Comparison of ENCODE assay signal across 13 cellular contexts in the genomic region with DNA sequence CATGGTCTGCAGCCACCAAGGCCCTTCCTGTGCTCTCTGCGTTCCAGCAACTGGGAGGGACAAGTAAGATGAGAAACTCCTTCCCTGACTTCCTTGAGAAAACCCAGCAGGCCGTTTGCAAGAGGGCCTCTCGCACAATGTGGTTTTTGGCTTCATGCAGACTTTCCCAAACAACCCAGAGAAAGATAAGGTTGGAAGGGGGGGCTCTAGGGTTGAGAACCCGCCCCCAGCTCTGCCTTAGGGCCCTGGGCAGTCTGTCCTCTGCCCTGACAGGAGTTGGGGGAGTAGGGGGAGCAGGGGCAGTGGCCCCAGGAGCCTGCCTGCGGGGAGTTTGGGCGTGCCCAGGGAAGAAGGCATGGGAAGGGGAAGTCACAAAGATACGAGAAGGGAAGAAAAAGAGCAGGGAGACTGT.
DNase-seq lines count a peak whose midpoint lies in the region; ATAC-seq and TF ChIP-seq lines count a peak whose summit lies in the region.
"Had no signal": no experiment of that assay in that cellular context is flagged by ENCODE, and none has a peak within 500 bp of the region (broad histone marks: within the 10 kb centered on the region; RNA-seq: fewer than 3 reads in every experiment).

No MANE protein-coding gene starts in this region.

- TF ChIP-seq CTCF in fibroblast of villous mesenchyme (IDR thresholded peaks at IDR 0.05; ENCODE audit: insufficient read depth, low read depth, low read length) (no peak), nephron progenitor cell (IDR thresholded peaks at IDR 0.05) (no peak), uterus (IDR thresholded peaks at IDR 0.05) (no peak)

- H3K36me3 ChIP-seq in uterus: no peaks in the 10 kb centered on the region

- H3K27ac ChIP-seq in uterus: peak overlapping the region; percentile 53 to 63

- H3K9me3 ChIP-seq in uterus: no peaks in the 10 kb centered on the region
- H3K9me3 ChIP-seq: A549 had no signal

- H3K4me1 Mint-ChIP-seq in activated CD4-positive, alpha-beta T cell treated with anti-CD3 and anti-CD28 coated beads, Interleukin-2, amount 10 ng/mL, durations not matched to agents 24 days and 14 days: peaks cover 42% of the 10 kb centered on the region
- H3K4me1 Mint-ChIP-seq in nephron progenitor cell: peaks cover 85% of the 10 kb centered on the region

- in situ Hi-C loops in KBM-7 (cut with MboI; ENCODE audit: low pct_unique_long_range_greater_than_20kb, low sequenced_read_pairs): no loop called here

- H3K4me3 Mint-ChIP-seq in activated CD4-positive, alpha-beta T cell treated with anti-CD3 and anti-CD28 coated beads, Interleukin-2, amount 10 ng/mL, durations not matched to agents 24 days and 14 days: no peak overlapping the region
- H3K4me3 Mint-ChIP-seq in nephron progenitor cell: no peak overlapping the region
- H3K4me3 Mint-ChIP-seq: stimulated activated memory B cell treated with anti-CD40 and anti-IgM and Interleukin-4, amounts not matched to agents 10 μg/mL and 1 μg/mL and 100 μg/mL, for 72 hours had no signal

- no peak for TF ChIP-seq POLR2A in uterus (IDR thresholded peaks at IDR 0.05)

- peak overlapping the region; percentile 17 for H3K27ac Mint-ChIP-seq in activated CD4-positive, alpha-beta T cell treated with anti-CD3 and anti-CD28 coated beads, Interleukin-2, amount 10 ng/mL, durations not matched to agents 24 days and 14 days
- peak overlapping the region; percentile 93 for H3K27ac Mint-ChIP-seq in nephron progenitor cell
- H3K27ac Mint-ChIP-seq: stimulated activated memory B cell treated with anti-CD40 and anti-IgM and Interleukin-4, amounts not matched to agents 10 μg/mL and 1 μg/mL and 100 μg/mL, for 72 hours had no signal

- H3K9me3 Mint-ChIP-seq in activated CD4-positive, alpha-beta T cell treated with anti-CD3 and anti-CD28 coated beads, Interleukin-2, amount 10 ng/mL, durations not matched to agents 24 days and 14 days: peaks cover 6% of the 10 kb centered on the region
- no peaks in the 10 kb centered on the region for H3K9me3 Mint-ChIP-seq in nephron progenitor cell

- H3K27me3 Mint-ChIP-seq in activated CD4-positive, alpha-beta T cell treated with anti-CD3 and anti-CD28 coated beads, Interleukin-2, amount 10 ng/mL, durations not matched to agents 24 days and 14 days: peaks cover 3% of the 10 kb centered on the region
- H3K27me3 Mint-ChIP-seq in nephron progenitor cell (ENCODE audit: low read depth, poor library complexity): peaks cover 3% of the 10 kb centered on the region
- H3K27me3 Mint-ChIP-seq: stimulated activated memory B cell treated with anti-CD40 and anti-IgM and Interleukin-4, amounts not matched to agents 10 μg/mL and 1 μg/mL and 100 μg/mL, for 72 hours had no signal

- no peak for ATAC-seq in GM21367 (IDR thresholded peaks at IDR 0.05; ENCODE audit: unreplicated experiment)
- ATAC-seq: A549; stimulated activated memory B cell treated with anti-CD40 and anti-IgM and Interleukin-4, amounts not matched to agents 10 μg/mL and 1 μg/mL and 100 μg/mL, for 72 hours had no signal

- no peak for DNase-seq in activated CD4-positive, alpha-beta T cell treated with anti-CD3 and anti-CD28 coated beads, Interleukin-2, amount 10 ng/mL, durations not matched to agents 24 days and 14 days
- no peak for DNase-seq in activated CD4-positive, alpha-beta T cell treated with anti-CD3 and anti-CD28 coated beads for 4 hours
- DNase-seq in fibroblast of villous mesenchyme (ENCODE audit: low read depth): peak; percentile 90
- no peak for DNase-seq in nephron progenitor cell
- no peak for DNase-seq in uterus
- DNase-seq in KBM-7: no peak
- DNase-seq in SKM-1 (lab: John Stamatoyannopoulos, UW; ENCODE audit: unreplicated experiment): no peak
- DNase-seq: foreskin fibroblast; NCI-H526; stimulated activated CD4-positive, alpha-beta T cell treated with anti-CD3 and anti-CD28 coated beads, Interleukin-15, amount 100 ng/mL, for 24 hours had no signal

- intact Hi-C loops in activated CD4-positive, alpha-beta T cell treated with anti-CD3 and anti-CD28 coated beads, Interleukin-2, amount 10 ng/mL, durations not matched to agents 24 days and 14 days (cut with micrococcal nuclease): no loop called here
- intact Hi-C loops in uterus (cut with DNase I; ENCODE audit: low total_unique reads): no loop called here

- H3K4me3 ChIP-seq in fibroblast of villous mesenchyme (ENCODE audit: low read depth, low read length): no peak overlapping the region
- H3K4me3 ChIP-seq in uterus: no peak overlapping the region
- H3K4me3 ChIP-seq: A549 had no signal

- no peaks in the 10 kb centered on the region for H3K36me3 Mint-ChIP-seq in activated CD4-positive, alpha-beta T cell treated with anti-CD3 and anti-CD28 coated beads, Interleukin-2, amount 10 ng/mL, durations not matched to agents 24 days and 14 days (ENCODE audit: low read depth)
- H3K36me3 Mint-ChIP-seq in nephron progenitor cell (ENCODE audit: low read depth): peaks cover 25% of the 10 kb centered on the region

- H3K4me1 ChIP-seq in uterus: peaks cover 0 to 22% of the 10 kb centered on the region in 2 donors

- no peaks in the 10 kb centered on the region for H3K27me3 ChIP-seq in uterus
